In genomic region chr2:165952600-165953210, GRCh38 we compare ENCODE assay signal across 8 cellular contexts. TPM values are rescaled to one million over a fixed set of nuclear protein-coding genes. Genes with fewer than 3 reads are reported as not detected.
DNase-seq lines count a peak whose midpoint lies in the region; ATAC-seq and TF ChIP-seq lines count a peak whose summit lies in the region.

No MANE protein-coding gene starts in this region.

- POLR2A ChIA-PET in WTC11 (lab: Charles Lee), result interaction anchor here (0.5 to 1.2 kb wide), 4 partner anchors 22 to 196 kb away, joined by 3 to 5 read pairs (median 3); no protein-coding TSS in a partner anchor

- intact Hi-C loops in mammary epithelial cell (cut with micrococcal nuclease), result loop anchor here (1.0 to 5.0 kb wide), 3 partner anchors 232 to 565 kb away; no protein-coding TSS in a partner anchor

- H3K4me1 ChIP-seq in mammary epithelial cell (ENCODE audit: insufficient read depth, low read length), result peaks cover 5% of the 10 kb centered on the region
- H3K4me1 ChIP-seq in mucosa of rectum (ENCODE audit: control insufficient read depth in 2 of 2, insufficient read depth in 2 of 2, low read length in 2 of 2), result peaks cover 6 to 7% of the 10 kb centered on the region in 2 donors

- CTCF ChIA-PET in mammary epithelial cell (lab: Charles Lee; ENCODE audit: low non-redundant PET) (interaction anchor here (0.8 kb wide), 2 partner anchors 175 to 1430 kb away, joined by 3 to 6 read pairs; partner anchors contain the start of gene SCN1A), WTC11 (lab: Charles Lee) (interaction anchor here (0.9 to 3.7 kb wide), 8 partner anchors 8 to 936 kb away, joined by 3 to 21 read pairs (median 6); partner anchors contain the start of gene SCN1A)

- TF ChIP-seq CTCF in mammary epithelial cell (conservative IDR thresholded peaks at IDR 0.05 in 1 of 2, IDR thresholded peaks at IDR 0.05 in 1 of 2; ENCODE audit: extremely low read depth in 1 of 2, insufficient read depth in 1 of 2, low read depth in 1 of 2, low read length in 2 of 2) (no peak), WTC11 (IDR thresholded peaks at IDR 0.05) (no peak)

- 23% methylated on average over 4 of the region's 4 CpGs for WGBS in mammary epithelial cell (ENCODE audit: low coverage, missing lambda C conversion rate)

- H3K9ac ChIP-seq in mammary epithelial cell (ENCODE audit: insufficient read depth, low read length), result peak overlapping the region; percentile 84
- peak overlapping the region; percentile 77 to 84 for H3K9ac ChIP-seq in mucosa of rectum (ENCODE audit: low read depth in 1 of 2, low read length in 2 of 2)

- H3K27me3 ChIP-seq in mammary epithelial cell (ENCODE audit: insufficient read depth, low read length), result no peaks in the 10 kb centered on the region
- H3K27me3 ChIP-seq in mucosa of rectum (ENCODE audit: control insufficient read depth in 2 of 2, insufficient read depth in 2 of 2, low read length in 2 of 2), result no peaks in the 10 kb centered on the region

- H3K4me1 Mint-ChIP-seq in WTC11, result peaks cover 21% of the 10 kb centered on the region

- peaks cover 1% of the 10 kb centered on the region for H3K36me3 ChIP-seq in mammary epithelial cell (ENCODE audit: insufficient read depth, low read length)
- H3K36me3 ChIP-seq in mucosa of rectum (ENCODE audit: control insufficient read depth in 2 of 2, insufficient read depth in 2 of 2, low read length in 2 of 2), result peaks cover 5 to 6% of the 10 kb centered on the region in 2 donors

- H3K79me2 ChIP-seq in mammary epithelial cell (ENCODE audit: insufficient read depth, low read length), result peaks cover 33% of the 10 kb centered on the region

- no peaks in the 10 kb centered on the region for H3K27me3 Mint-ChIP-seq in WTC11 (ENCODE audit: low read depth)

- H3K9me3 Mint-ChIP-seq in WTC11, result peaks cover 6% of the 10 kb centered on the region

- H3K27ac Mint-ChIP-seq in WTC11, result no peak overlapping the region

- BruUV-seq in mammary epithelial cell (replicated peaks; lab: Mats Ljungman, UMichigan), result no TSS peak

- DNase-seq in DMS53 (lab: John Stamatoyannopoulos, UW) (peak; percentile 73), KG1 (lab: John Stamatoyannopoulos, UW) (peak; percentile 56), mammary epithelial cell (peak; percentile 55), WTC11 (ENCODE audit: low spot score) (no peak)

- peaks cover 4% of the 10 kb centered on the region; the same call in 1 of the 2 replicates for H3K36me3 Mint-ChIP-seq in WTC11

- H2AFZ ChIP-seq in mammary epithelial cell (ENCODE audit: low read depth, low read length), result peak overlapping the region; percentile 91

- no peaks in the 10 kb centered on the region for H4K20me1 ChIP-seq in mammary epithelial cell (ENCODE audit: insufficient read depth, low read length)

- dilution Hi-C loops in mammary epithelial cell (cut with HindIII; ENCODE audit: low sequenced_read_pairs), result no loop called here

- peak overlapping the region; percentile 79 to 95 (median 84) for H3K4me3 ChIP-seq in mammary epithelial cell (replicated peaks in 1 of 3; ENCODE audit: insufficient read depth in 1 of 3, low read depth in 2 of 3, low read length in 3 of 3)
- peak overlapping the region; percentile 83 to 91 for H3K4me3 ChIP-seq in mucosa of rectum (ENCODE audit: low read length in 2 of 2)

- H3K4me3 Mint-ChIP-seq in WTC11, result no peak overlapping the region

- no peak for ATAC-seq in WTC11
- no peak for ATAC-seq in HG02970 (IDR thresholded peaks at IDR 0.05; ENCODE audit: low FRiP score, unreplicated experiment)
- ATAC-seq in GM19351 (IDR thresholded peaks at IDR 0.05; ENCODE audit: unreplicated experiment), result no peak
- ATAC-seq in esophagus mucosa, result no peak

- H3K9me3 ChIP-seq in mammary epithelial cell (replicated peaks; ENCODE audit: insufficient read depth, low read length) (no peaks in the 10 kb centered on the region), mucosa of rectum (ENCODE audit: control insufficient read depth in 2 of 2, low read length in 2 of 2) (no peaks in the 10 kb centered on the region)

- H3K27ac ChIP-seq in mammary epithelial cell (ENCODE audit: insufficient read depth, low read depth, low read length), result peak overlapping the region; percentile 85
- peak overlapping the region; percentile 78 to 85 for H3K27ac ChIP-seq in mucosa of rectum (ENCODE audit: low read depth in 2 of 2, low read length in 2 of 2)

- in situ Hi-C loops in mammary epithelial cell (cut with MboI; ENCODE audit: low sequenced_read_pairs in 2 of 2), result loop anchor here in 1 of 2 donors (10.0 kb wide), 1 partner anchor 172 kb away; the partner anchor contains the start of gene SCN1A

- peak overlapping the region; percentile 89 for H3K4me2 ChIP-seq in mammary epithelial cell (ENCODE audit: insufficient read depth, low read depth, low read length)

TF ChIP-seq in WTC11, 78 proteins besides CTCF, POLR2A, EP300 and RAD21:
- no peak for TF ChIP-seq ZNF281 (CRISPR knock-in tag; IDR thresholded peaks at IDR 0.05)
- TF ChIP-seq SMAD3 (CRISPR knock-in tag; IDR thresholded peaks at IDR 0.05; ENCODE audit: borderline replicate concordance), result no peak
- TF ChIP-seq ESRRA (CRISPR knock-in tag; IDR thresholded peaks at IDR 0.05; ENCODE audit: borderline replicate concordance), result no peak
- no peak for TF ChIP-seq MXD4 (CRISPR knock-in tag; IDR thresholded peaks at IDR 0.05; ENCODE audit: borderline replicate concordance)
- TF ChIP-seq ZNF423 (CRISPR knock-in tag; IDR thresholded peaks at IDR 0.05), result no peak

RNA-seq across cellular contexts. Expression of gene TTC21B, which starts 0.9 kb away (rescaled TPM):
- 10 to 100 TPM in 1 of 2 donors, 1 to 10 TPM in 1; 9.3 to 20.7 TPM for total RNA-seq in mammary epithelial cell
- polyA plus RNA-seq in mammary epithelial cell, result 3.4 TPM
- 19.5 TPM for polyA minus RNA-seq in mammary epithelial cell
- 16.9 to 20.8 TPM (median 17.8 TPM) in 3 replicates for total RNA-seq in WTC11 (2021)
- total RNA-seq in esophagus mucosa, result 4.8 TPM
